ENCODE assay signal across 8 cellular contexts in the genomic region with DNA sequence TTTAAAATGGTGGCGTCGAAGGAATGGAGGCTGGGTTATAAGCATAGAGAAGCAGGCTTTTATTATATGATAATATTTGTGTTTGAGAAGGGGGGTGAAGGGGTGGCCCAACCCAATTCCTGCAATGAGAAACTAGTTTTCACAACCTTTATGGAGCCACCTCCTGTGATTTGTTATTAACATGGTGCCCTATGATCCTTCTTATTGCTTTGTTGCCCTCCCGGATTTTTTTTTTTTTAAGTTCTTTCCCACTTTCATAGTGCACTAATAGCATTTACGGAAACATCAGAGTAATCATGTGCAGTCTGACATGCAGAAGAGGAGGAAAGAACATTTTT. TPM values are rescaled to one million over a fixed set of nuclear protein-coding genes. Genes with fewer than 3 reads are reported as not detected.
DNase-seq lines count a peak whose midpoint lies in the region; ATAC-seq and TF ChIP-seq lines count a peak whose summit lies in the region.

No MANE protein-coding gene starts in this region.

- intact Hi-C loops in MCF 10A (cut with micrococcal nuclease) (no loop called here), vagina (cut with DNase I) (no loop called here)

- H3K9me3 Mint-ChIP-seq in activated naive CD4-positive, alpha-beta T cell treated with anti-CD3 and anti-CD28 coated beads, Interleukin-2, amount 50 U/mL, for 24 hours, result no peaks in the 10 kb centered on the region
- no peaks in the 10 kb centered on the region for H3K9me3 Mint-ChIP-seq in MCF 10A (ENCODE audit: unreplicated experiment)
- no peaks in the 10 kb centered on the region for H3K9me3 Mint-ChIP-seq in memory B cell

- no peaks in the 10 kb centered on the region for H3K27me3 ChIP-seq in vagina

- POLR2A ChIA-PET in MCF 10A (lab: Yijun Ruan, JAX), result no interaction called here

- peaks cover 14% of the 10 kb centered on the region for H3K4me1 ChIP-seq in vagina

- no peaks in the 10 kb centered on the region for H3K9me3 ChIP-seq in vagina

- peaks cover 2% of the 10 kb centered on the region for H3K36me3 Mint-ChIP-seq in activated naive CD4-positive, alpha-beta T cell treated with anti-CD3 and anti-CD28 coated beads, Interleukin-2, amount 50 U/mL, for 24 hours
- H3K36me3 Mint-ChIP-seq in MCF 10A (ENCODE audit: insufficient read depth, unreplicated experiment) (no peaks in the 10 kb centered on the region), memory B cell (no peaks in the 10 kb centered on the region)

- peaks cover 13% of the 10 kb centered on the region for H3K4me1 Mint-ChIP-seq in activated naive CD4-positive, alpha-beta T cell treated with anti-CD3 and anti-CD28 coated beads, Interleukin-2, amount 50 U/mL, for 24 hours
- no peaks in the 10 kb centered on the region for H3K4me1 Mint-ChIP-seq in MCF 10A (ENCODE audit: insufficient read depth, unreplicated experiment)
- H3K4me1 Mint-ChIP-seq in memory B cell, result peaks cover 8% of the 10 kb centered on the region

- CTCF ChIA-PET in MCF 10A (lab: Yijun Ruan, JAX), result interaction anchor here (0.7 kb wide), 1 partner anchor 51 kb away, joined by 3 read pairs; no protein-coding TSS in a partner anchor

- peak overlapping the region; percentile 79 for H3K27ac ChIP-seq in vagina

- no peaks in the 10 kb centered on the region for H3K36me3 ChIP-seq in vagina

- peaks cover 47% of the 10 kb centered on the region for H3K27me3 Mint-ChIP-seq in activated naive CD4-positive, alpha-beta T cell treated with anti-CD3 and anti-CD28 coated beads, Interleukin-2, amount 50 U/mL, for 24 hours
- H3K27me3 Mint-ChIP-seq in MCF 10A (ENCODE audit: insufficient read depth, unreplicated experiment) (peaks cover 98% of the 10 kb centered on the region), memory B cell (peaks cover 22% of the 10 kb centered on the region)

- TF ChIP-seq CTCF in MCF 10A (IDR thresholded peaks at IDR 0.05; ENCODE audit: unreplicated experiment), result no peak
- TF ChIP-seq CTCF in vagina (IDR thresholded peaks at IDR 0.05), result no peak

- BruUV-seq in MCF 10A (replicated peaks; lab: Mats Ljungman, UMichigan), result no TSS peak

- DNase-seq in activated naive CD4-positive, alpha-beta T cell (lab: John Stamatoyannopoulos, UW), result no peak
- DNase-seq in MCF 10A (ENCODE audit: unreplicated experiment), result no peak
- DNase-seq in memory B cell (ENCODE audit: low spot score in 2 of 2), result no peak
- no peak for DNase-seq in vagina (ENCODE audit: extremely low spot score in 2 of 2)
- DNase-seq in NCI-H2107 (lab: John Stamatoyannopoulos, UW), result no peak
- no peak for DNase-seq in D341Med (ENCODE audit: low spot score)
- no peak for DNase-seq in NCI-H1417 treated with DMSO at 0.1 percent for 48 hours (lab: John Stamatoyannopoulos, UW)

- TF ChIP-seq POLR2A in vagina (IDR thresholded peaks at IDR 0.05), result no peak

- H3K4me3 Mint-ChIP-seq in activated naive CD4-positive, alpha-beta T cell treated with anti-CD3 and anti-CD28 coated beads, Interleukin-2, amount 50 U/mL, for 24 hours, result peak overlapping the region; percentile 75
- peak overlapping the region; percentile 80 for H3K4me3 Mint-ChIP-seq in MCF 10A (ENCODE audit: unreplicated experiment)
- H3K4me3 Mint-ChIP-seq in memory B cell, result peak overlapping the region; percentile 88

- H3K27ac Mint-ChIP-seq in activated naive CD4-positive, alpha-beta T cell treated with anti-CD3 and anti-CD28 coated beads, Interleukin-2, amount 50 U/mL, for 24 hours, result no peak overlapping the region
- no peak overlapping the region for H3K27ac Mint-ChIP-seq in MCF 10A (ENCODE audit: low read depth, unreplicated experiment)
- H3K27ac Mint-ChIP-seq in memory B cell, result no peak overlapping the region

- H3K4me3 ChIP-seq in vagina, result peak overlapping the region; percentile 56 to 74

- no peak for ATAC-seq in memory B cell (ENCODE audit: low read depth)

RNA-seq across cellular contexts. Expression of a gene that starts 0.3 kb away (rescaled TPM):
- total RNA-seq in MCF 10A (2022) (not detected in 2 replicates), vagina (9.6 TPM)

Comparison
In these comparisons a context has a peak if more than half of its experiments do, and no peak if none do; other contexts are left out.
1. RNA of a gene that starts 0.3 kb away (total RNA-seq): 9.6 TPM in vagina (single experiment); not detected in MCF 10A; every median in the first group is over 10 times any median in the second.
2. Peak in every context shown above with its lines, with median percentiles within 50 percentile points of each other: H3K4me3 Mint-ChIP-seq.